In genomic region chr18:42640160-42640559, GRCh38 we compare ENCODE assay signal across 18 cellular contexts.
"Had no signal": no experiment of that assay in that cellular context is flagged by ENCODE, and none has a peak within 500 bp of the region (broad histone marks: within the 10 kb centered on the region; RNA-seq: fewer than 3 reads in every experiment).

No MANE protein-coding gene starts in this region.

- H3K4me3 ChIP-seq: breast epithelium, colonic mucosa, transverse colon, uterus had no signal

- H3K36me3 ChIP-seq: breast epithelium, colonic mucosa, transverse colon, uterus, WERI-Rb-1 had no signal

- H3K27me3 ChIP-seq: breast epithelium, colonic mucosa, transverse colon, uterus had no signal

- DNase-seq: activated CD4-positive, alpha-beta T cell treated with anti-CD3 and anti-CD28 coated beads, Interleukin-2, amount 50 U/mL, for 1 hour; activated CD4-positive, CD25-positive, alpha-beta regulatory T cell treated with anti-CD3 and anti-CD28 coated beads, Interleukin-2, amount 50 U/mL, for 72 hours; activated CD8-positive, alpha-beta T cell treated with anti-CD3 and anti-CD28 coated beads, Interleukin-2, amount 10 ng/mL, durations not matched to agents 7 days and 5 days; activated gamma-delta T cell treated with Interleukin-2 at 50 U/mL for 16 hours; activated T-cell treated with anti-CD3 and anti-CD28 coated beads, Interleukin-2, amount 50 U/mL, for 1 hour; aorta; colonic mucosa; foreskin fibroblast; immature natural killer cell; left ventricle myocardium superior; mammary epithelial cell; stimulated activated CD4-positive, alpha-beta T cell treated with anti-CD3 and anti-CD28 coated beads, Interleukin-2, amount 100 ng/mL, for 48 hours; stimulated activated CD8-positive, alpha-beta memory T cell treated with anti-CD3 and anti-CD28 coated beads, Interleukin-4, amount 100 ng/mL, for 48 hours; stimulated activated naive B cell treated with anti-CD40 and anti-IgM and Interleukin-4, amounts not matched to agents 10 μg/mL and 1 μg/mL and 100 μg/mL, for 72 hours; transverse colon; uterus; WERI-Rb-1 had no signal
